In genomic region chr17:15091825-15092224, GRCh38 we compare ENCODE assay signal across 18 cellular contexts.
DNase-seq lines count a peak whose midpoint lies in the region; FAIRE-seq and TF ChIP-seq lines count a peak whose summit lies in the region.
"Had no signal": no experiment of that assay in that cellular context is flagged by ENCODE, and none has a peak within 500 bp of the region (broad histone marks: within the 10 kb centered on the region; RNA-seq: fewer than 3 reads in every experiment).

No MANE protein-coding gene starts in this region.

- no peak overlapping the region for H3K4me3 Mint-ChIP-seq in osteocyte (ENCODE audit: unreplicated experiment)
- H3K4me3 Mint-ChIP-seq: activated T-cell treated with anti-CD3 and anti-CD28 coated beads, Interleukin-2, amount 50 U/mL, for 72 hours had no signal

- H3K4me1 ChIP-seq in uterus = no peaks in the 10 kb centered on the region
- H3K4me1 ChIP-seq: esophagus squamous epithelium had no signal

- H3K9me3 Mint-ChIP-seq in osteocyte (ENCODE audit: unreplicated experiment) = no peaks in the 10 kb centered on the region
- H3K9me3 Mint-ChIP-seq: activated T-cell treated with anti-CD3 and anti-CD28 coated beads, Interleukin-2, amount 50 U/mL, for 72 hours had no signal

- no peak overlapping the region for H3K4me3 ChIP-seq in NB4 (ENCODE audit: low read depth, low read length)
- H3K4me3 ChIP-seq in bronchial epithelial cell (ENCODE audit: low read depth, low read length) = no peak overlapping the region
- no peak overlapping the region for H3K4me3 ChIP-seq in uterus
- H3K4me3 ChIP-seq: cardiac muscle cell, esophagus squamous epithelium, MG63 had no signal

- no peak for FAIRE-seq in bronchial epithelial cell (lab: Jason Lieb, UNC)
- FAIRE-seq: A204.1, islet of Langerhans, RCC 7860 had no signal

- H3K4me1 Mint-ChIP-seq in osteocyte (ENCODE audit: unreplicated experiment) = peaks cover 3% of the 10 kb centered on the region

- no peak overlapping the region for H3K27ac ChIP-seq in uterus
- H3K27ac ChIP-seq: cardiac muscle cell, esophagus squamous epithelium, neutrophil had no signal

- peaks cover 16% of the 10 kb centered on the region for H3K27me3 Mint-ChIP-seq in osteocyte (ENCODE audit: unreplicated experiment)

- no peaks in the 10 kb centered on the region for H3K36me3 Mint-ChIP-seq in osteocyte (ENCODE audit: unreplicated experiment)

- no peaks in the 10 kb centered on the region for H3K9me3 ChIP-seq in uterus
- H3K9me3 ChIP-seq: esophagus squamous epithelium, MG63, neutrophil had no signal

- TF ChIP-seq POLR2A in NB4 (IDR thresholded peaks at IDR 0.05; ENCODE audit: extremely low read depth, insufficient read length) = no peak
- no peak for TF ChIP-seq POLR2A in uterus (IDR thresholded peaks at IDR 0.05)

- H3K36me3 ChIP-seq in bronchial epithelial cell (ENCODE audit: control insufficient read depth, insufficient read depth, low read length) (no peaks in the 10 kb centered on the region), uterus (no peaks in the 10 kb centered on the region)
- H3K36me3 ChIP-seq: cardiac muscle cell, esophagus squamous epithelium, MG63, neutrophil had no signal

- TF ChIP-seq CTCF in NB4 (IDR thresholded peaks at IDR 0.05; ENCODE audit: low read depth, low read length) (no peak), bronchial epithelial cell (IDR thresholded peaks at IDR 0.05; ENCODE audit: insufficient read depth, low read length, severe bottlenecking) (peak; percentile 41), osteocyte (IDR thresholded peaks at IDR 0.05) (peak; percentile 74), uterus (IDR thresholded peaks at IDR 0.05) (no peak)

- no peak overlapping the region for H3K27ac Mint-ChIP-seq in osteocyte (ENCODE audit: unreplicated experiment)
- H3K27ac Mint-ChIP-seq: activated T-cell treated with anti-CD3 and anti-CD28 coated beads, Interleukin-2, amount 50 U/mL, for 72 hours had no signal

- H3K27me3 ChIP-seq in bronchial epithelial cell (ENCODE audit: control insufficient read depth, insufficient read depth, low read length) (peaks cover under 1% of the 10 kb centered on the region), uterus (no peaks in the 10 kb centered on the region)
- H3K27me3 ChIP-seq: cardiac muscle cell, MG63, neutrophil had no signal

- DNase-seq in NCI-H82 (lab: John Stamatoyannopoulos, UW) (peak; percentile 9), NCI-H82 treated with DMSO at 0.1 percent for 48 hours (lab: John Stamatoyannopoulos, UW; ENCODE audit: unreplicated experiment) (no peak), NB4 (ENCODE audit: low read depth) (peak; percentile 22), bronchial epithelial cell (ENCODE audit: low read depth) (peak; percentile 31), osteocyte (ENCODE audit: extremely low spot score, unreplicated experiment) (no peak), UCSD-AML1 (lab: John Stamatoyannopoulos, UW; ENCODE audit: unreplicated experiment) (no peak), NCI-H2029 (lab: John Stamatoyannopoulos, UW) (no peak), uterus (no peak)
- DNase-seq: activated T-cell treated with anti-CD3 and anti-CD28 coated beads, Interleukin-2, amount 50 U/mL, for 72 hours; esophagus squamous epithelium; GF-D8; MG63; stimulated activated CD4-positive, alpha-beta T cell treated with anti-CD3 and anti-CD28 coated beads, Interleukin-15, amount 100 ng/mL, for 24 hours had no signal

- intact Hi-C loops in uterus (cut with DNase I; ENCODE audit: low total_unique reads) = no loop called here

Comparison
In these comparisons a context has a peak if more than half of its experiments do, and no peak if none do; other contexts are left out.
1. DNase-seq: peak in NCI-H82 (single experiment), NB4 (single experiment) and bronchial epithelial cell (single experiment); none in NCI-H82 treated with DMSO at 0.1 percent for 48 hours (single experiment), osteocyte (single experiment), UCSD-AML1 (single experiment), NCI-H2029 (single experiment) and uterus (0 of 2).
2. CTCF ChIP-seq: peak in bronchial epithelial cell (single experiment) and osteocyte (single experiment); none in NB4 (single experiment) and uterus (0 of 4).